Comparison of ENCODE assay signal across 14 cellular contexts in the genomic region with DNA sequence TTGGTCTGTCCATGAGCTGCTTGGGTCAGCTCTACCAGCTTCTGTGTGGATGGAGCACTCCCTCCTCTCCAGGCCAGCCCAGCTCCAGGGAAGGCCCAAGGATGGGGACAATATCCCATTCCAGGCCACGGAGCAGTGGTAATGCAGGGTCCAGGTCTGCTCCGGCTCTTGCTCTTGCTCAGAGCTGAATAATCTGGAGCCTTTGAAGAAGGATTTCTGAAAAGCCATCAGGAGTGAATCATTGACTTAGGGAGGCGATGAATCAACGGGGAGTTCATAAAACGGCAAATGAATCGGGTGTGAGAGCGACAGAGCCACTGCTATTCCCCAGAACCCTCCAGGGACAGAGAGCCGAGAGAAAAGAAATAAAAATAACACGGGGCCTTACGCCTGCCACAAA. TPM values are rescaled to one million over a fixed set of nuclear protein-coding genes. Genes with fewer than 3 reads are reported as not detected.
A peak's percentile ranks its signal among the peaks of the same experiment; 100 is the strongest.
DNase-seq lines count a peak whose midpoint lies in the region; ATAC-seq and FAIRE-seq lines count a peak whose summit lies in the region.
"Had no signal": no experiment of that assay in that cellular context is flagged by ENCODE, and none has a peak within 500 bp of the region (broad histone marks: within the 10 kb centered on the region; RNA-seq: fewer than 3 reads in every experiment).

No MANE protein-coding gene starts in this region.

- H3K4me3 Mint-ChIP-seq in natural killer cell treated with Interleukin-12 subunit alpha and Interleukin-12 subunit beta and Interleukin-15 and Interleukin-18, amount 100 ng/mL, for 72 hours, result no peak overlapping the region
- H3K4me3 Mint-ChIP-seq: CD8-positive, alpha-beta memory T cell; natural killer cell had no signal

- ATAC-seq in esophagus mucosa, result peak; percentile 68
- ATAC-seq in natural killer cell treated with Interleukin-12 subunit alpha and Interleukin-12 subunit beta and Interleukin-15 and Interleukin-18, amount 100 ng/mL, for 72 hours, result no peak
- ATAC-seq: left ventricle myocardium superior, natural killer cell had no signal

- peak; percentile 93 for FAIRE-seq in RCC 7860 (lab: Jason Lieb, UNC)

- no peaks in the 10 kb centered on the region for H3K4me1 Mint-ChIP-seq in natural killer cell treated with Interleukin-12 subunit alpha and Interleukin-12 subunit beta and Interleukin-15 and Interleukin-18, amount 100 ng/mL, for 72 hours (ENCODE audit: low read depth in 2 of 2)

- H3K27ac Mint-ChIP-seq in natural killer cell treated with Interleukin-12 subunit alpha and Interleukin-12 subunit beta and Interleukin-15 and Interleukin-18, amount 100 ng/mL, for 72 hours, result no peak overlapping the region
- H3K27ac Mint-ChIP-seq: CD8-positive, alpha-beta memory T cell; natural killer cell had no signal

- H3K27me3 Mint-ChIP-seq in natural killer cell treated with Interleukin-12 subunit alpha and Interleukin-12 subunit beta and Interleukin-15 and Interleukin-18, amount 100 ng/mL, for 72 hours, result peaks cover 27 to 35% of the 10 kb centered on the region in 2 donors

- DNase-seq in GM04503 (ENCODE audit: low read depth) (peak; percentile 48), RCC 7860 (ENCODE audit: low spot score) (peak; percentile 83), renal cortical epithelial cell (ENCODE audit: low read depth) (peak; percentile 93), NCI-H524 (lab: John Stamatoyannopoulos, UW) (no peak), G401 (ENCODE audit: low spot score) (no peak)
- DNase-seq in natural killer cell treated with Interleukin-12 subunit alpha and Interleukin-12 subunit beta and Interleukin-15 and Interleukin-18, amount 100 ng/mL, for 72 hours (ENCODE audit: low spot score), result no peak
- DNase-seq in stimulated activated CD4-positive, alpha-beta T cell treated with anti-CD3 and anti-CD28 coated beads, Interleukin-2, amount 100 ng/mL, for 24 hours, result no peak
- DNase-seq: CD8-positive, alpha-beta memory T cell; Kasumi-1; left ventricle myocardium superior; natural killer cell; NCI-H1930; NCI-H748 treated with DMSO at 0.1 percent for 48 hours had no signal

- in situ Hi-C loops in G401 (cut with HindIII; ENCODE audit: low sequenced_read_pairs), result no loop called here

- H3K36me3 Mint-ChIP-seq in natural killer cell treated with Interleukin-12 subunit alpha and Interleukin-12 subunit beta and Interleukin-15 and Interleukin-18, amount 100 ng/mL, for 72 hours, result no peaks in the 10 kb centered on the region
- H3K36me3 Mint-ChIP-seq: CD8-positive, alpha-beta memory T cell; natural killer cell had no signal

- H3K9me3 Mint-ChIP-seq in natural killer cell treated with Interleukin-12 subunit alpha and Interleukin-12 subunit beta and Interleukin-15 and Interleukin-18, amount 100 ng/mL, for 72 hours, result no peaks in the 10 kb centered on the region
- H3K9me3 Mint-ChIP-seq: natural killer cell had no signal

RNA-seq across cellular contexts. Expression of a gene that starts 7.8 kb away (rescaled TPM):
- total RNA-seq in esophagus mucosa (6.0 TPM), renal cortical epithelial cell (0.05 TPM in 1 of 2 replicates, not detected in the other)
- under 1 TPM; 0.50 to 0.93 TPM for total RNA-seq in natural killer cell treated with Interleukin-12 subunit alpha and Interleukin-12 subunit beta and Interleukin-15 and Interleukin-18, amount 100 ng/mL, for 72 hours
- total RNA-seq in G401 (2014; rRNA removed; shearing (Covaris generic)), result not detected in 2 replicates
- total RNA-seq: left ventricle myocardium superior had no signal

RNA-seq across cellular contexts. Expression of a gene that starts 26.3 kb away (rescaled TPM):
- 30.3 TPM for total RNA-seq in esophagus mucosa
- 34.8 and 46.7 TPM in 2 replicates for total RNA-seq in renal cortical epithelial cell
- total RNA-seq in natural killer cell treated with Interleukin-12 subunit alpha and Interleukin-12 subunit beta and Interleukin-15 and Interleukin-18, amount 100 ng/mL, for 72 hours, result 10 to 100 TPM; 59.9 to 60.0 TPM
- 60.5 and 134 TPM in 2 replicates for total RNA-seq in G401 (2014; rRNA removed; shearing (Covaris generic))

RNA-seq across cellular contexts. Expression of a gene that starts 33.5 kb away (rescaled TPM):
- total RNA-seq in esophagus mucosa (10.6 TPM), renal cortical epithelial cell (3.0 and 22.3 TPM in 2 replicates)
- 10 to 100 TPM; 24.5 TPM for total RNA-seq in natural killer cell treated with Interleukin-12 subunit alpha and Interleukin-12 subunit beta and Interleukin-15 and Interleukin-18, amount 100 ng/mL, for 72 hours
- 7.9 and 10.0 TPM in 2 replicates for total RNA-seq in G401 (2014; rRNA removed; shearing (Covaris generic))

RNA-seq across cellular contexts. Expression of a gene that starts 49.0 kb away (rescaled TPM):
- total RNA-seq in esophagus mucosa, result 41.7 TPM
- total RNA-seq in renal cortical epithelial cell, result 82.5 and 98.4 TPM in 2 replicates
- 100 to 1,000 TPM in 1 of 2 donors, 10 to 100 TPM in 1; 90.7 to 174 TPM for total RNA-seq in natural killer cell treated with Interleukin-12 subunit alpha and Interleukin-12 subunit beta and Interleukin-15 and Interleukin-18, amount 100 ng/mL, for 72 hours
- total RNA-seq in G401 (2014; rRNA removed; shearing (Covaris generic)), result 115 and 149 TPM in 2 replicates

Comparison
In these comparisons a context has a peak if more than half of its experiments do, and no peak if none do; other contexts are left out.
1. DNase-seq: peak in GM04503 (single experiment), RCC 7860 (single experiment) and renal cortical epithelial cell (single experiment); none in natural killer cell treated with Interleukin-12 subunit alpha and Interleukin-12 subunit beta and Interleukin-15 and Interleukin-18, amount 100 ng/mL, for 72 hours (single experiment), NCI-H524 (0 of 2), stimulated activated CD4-positive, alpha-beta T cell treated with anti-CD3 and anti-CD28 coated beads, Interleukin-2, amount 100 ng/mL, for 24 hours (0 of 2) and G401 (single experiment).